In the genomic region with DNA sequence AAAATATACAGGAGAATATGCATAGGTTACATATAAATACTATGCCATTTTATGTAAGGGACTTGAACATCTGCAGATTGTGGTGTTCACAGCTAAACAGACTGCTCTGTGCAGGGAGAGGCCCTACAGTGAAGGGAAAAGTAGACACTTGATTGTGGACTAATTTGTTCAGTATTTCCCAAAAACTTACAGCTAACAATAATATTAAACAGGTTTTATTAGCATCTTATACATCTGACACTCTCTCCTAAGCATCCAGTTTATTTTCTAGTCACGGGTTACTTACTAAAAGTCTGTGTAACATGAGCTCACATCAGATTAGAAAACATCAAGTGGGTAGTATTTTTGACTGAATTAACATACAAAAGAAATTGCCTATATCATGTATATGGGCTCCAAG, we compare ENCODE assay signal across 2 cellular contexts.
TF ChIP-seq lines count a peak whose summit lies in the region.

No MANE protein-coding gene starts in this region.

TF ChIP-seq in HepG2, 621 proteins besides CTCF, POLR2A, EP300 and RAD21 (continued from another document):
- TF ChIP-seq, protein P1, sequence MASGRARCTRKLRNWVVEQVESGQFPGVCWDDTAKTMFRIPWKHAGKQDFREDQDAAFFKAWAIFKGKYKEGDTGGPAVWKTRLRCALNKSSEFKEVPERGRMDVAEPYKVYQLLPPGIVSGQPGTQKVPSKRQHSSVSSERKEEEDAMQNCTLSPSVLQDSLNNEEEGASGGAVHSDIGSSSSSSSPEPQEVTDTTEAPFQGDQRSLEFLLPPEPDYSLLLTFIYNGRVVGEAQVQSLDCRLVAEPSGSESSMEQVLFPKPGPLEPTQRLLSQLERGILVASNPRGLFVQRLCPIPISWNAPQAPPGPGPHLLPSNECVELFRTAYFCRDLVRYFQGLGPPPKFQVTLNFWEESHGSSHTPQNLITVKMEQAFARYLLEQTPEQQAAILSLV (CRISPR knock-in tag; IDR thresholded peaks at IDR 0.05; ENCODE audit: borderline replicate concordance): no peak
- TF ChIP-seq POLR2AphosphoS5 (IDR thresholded peaks at IDR 0.05; ENCODE audit: low read depth, low read length) (0 out of 2 replicates have a peak, but pooled peaks have one; percentile 1), AGO2 (optimal IDR thresholded peaks at IDR 0.05; ENCODE audit: low read depth, low read length) (peak; percentile 61), SRF (IDR thresholded peaks at IDR 0.05; ENCODE audit: low read depth, low read length) (no peak), ZNF737 (CRISPR knock-in tag; IDR thresholded peaks at IDR 0.05; ENCODE audit: borderline replicate concordance) (no peak), SIN3A (IDR thresholded peaks at IDR 0.05; ENCODE audit: borderline replicate concordance, low read depth, low read length) (no peak)
- TF ChIP-seq, protein P2, sequence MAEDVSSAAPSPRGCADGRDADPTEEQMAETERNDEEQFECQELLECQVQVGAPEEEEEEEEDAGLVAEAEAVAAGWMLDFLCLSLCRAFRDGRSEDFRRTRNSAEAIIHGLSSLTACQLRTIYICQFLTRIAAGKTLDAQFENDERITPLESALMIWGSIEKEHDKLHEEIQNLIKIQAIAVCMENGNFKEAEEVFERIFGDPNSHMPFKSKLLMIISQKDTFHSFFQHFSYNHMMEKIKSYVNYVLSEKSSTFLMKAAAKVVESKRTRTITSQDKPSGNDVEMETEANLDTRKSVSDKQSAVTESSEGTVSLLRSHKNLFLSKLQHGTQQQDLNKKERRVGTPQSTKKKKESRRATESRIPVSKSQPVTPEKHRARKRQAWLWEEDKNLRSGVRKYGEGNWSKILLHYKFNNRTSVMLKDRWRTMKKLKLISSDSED (CRISPR knock-in tag; IDR thresholded peaks at IDR 0.05): no peak
- TF ChIP-seq, protein P3, sequence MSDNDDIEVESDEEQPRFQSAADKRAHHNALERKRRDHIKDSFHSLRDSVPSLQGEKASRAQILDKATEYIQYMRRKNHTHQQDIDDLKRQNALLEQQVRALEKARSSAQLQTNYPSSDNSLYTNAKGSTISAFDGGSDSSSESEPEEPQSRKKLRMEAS (IDR thresholded peaks at IDR 0.05): no peak
- TF ChIP-seq, protein P4, sequence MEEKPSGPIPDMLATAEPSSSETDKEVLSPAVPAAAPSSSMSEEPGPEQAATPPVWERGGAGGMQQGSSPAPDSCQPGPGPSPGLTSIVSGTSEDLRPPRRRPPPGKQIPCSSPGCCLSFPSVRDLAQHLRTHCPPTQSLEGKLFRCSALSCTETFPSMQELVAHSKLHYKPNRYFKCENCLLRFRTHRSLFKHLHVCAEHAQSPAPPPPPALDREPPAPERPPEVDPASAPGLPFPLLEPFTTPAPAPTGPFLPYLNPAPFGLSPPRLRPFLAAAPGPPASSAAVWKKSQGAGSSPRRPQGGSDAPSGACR (CRISPR knock-in tag; IDR thresholded peaks at IDR 0.05): no peak
- TF ChIP-seq, protein P5, sequence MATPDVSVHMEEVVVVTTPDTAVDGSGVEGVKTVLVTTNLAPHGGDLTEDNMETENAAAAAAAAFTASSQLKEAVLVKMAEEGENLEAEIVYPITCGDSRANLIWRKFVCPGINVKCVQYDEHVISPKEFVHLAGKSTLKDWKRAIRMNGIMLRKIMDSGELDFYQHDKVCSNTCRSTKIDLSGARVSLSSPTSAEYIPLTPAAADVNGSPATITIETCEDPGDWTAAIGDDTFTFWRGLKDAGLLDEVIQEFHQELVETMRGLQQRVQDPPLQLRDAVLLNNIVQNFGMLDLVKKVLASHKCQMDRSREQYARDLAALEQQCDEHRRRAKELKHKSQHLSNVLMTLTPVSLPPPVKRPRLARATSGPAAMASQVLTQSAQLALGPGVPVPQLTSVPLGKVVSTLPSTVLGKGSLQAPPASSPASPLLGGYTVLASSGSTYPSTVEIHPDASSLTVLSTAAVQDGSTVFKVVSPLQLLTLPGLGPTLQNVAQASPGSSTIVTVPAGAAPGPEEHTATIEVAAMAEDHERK (CRISPR knock-in tag; IDR thresholded peaks at IDR 0.05; ENCODE audit: low read depth): no peak
- TF ChIP-seq, protein P6, sequence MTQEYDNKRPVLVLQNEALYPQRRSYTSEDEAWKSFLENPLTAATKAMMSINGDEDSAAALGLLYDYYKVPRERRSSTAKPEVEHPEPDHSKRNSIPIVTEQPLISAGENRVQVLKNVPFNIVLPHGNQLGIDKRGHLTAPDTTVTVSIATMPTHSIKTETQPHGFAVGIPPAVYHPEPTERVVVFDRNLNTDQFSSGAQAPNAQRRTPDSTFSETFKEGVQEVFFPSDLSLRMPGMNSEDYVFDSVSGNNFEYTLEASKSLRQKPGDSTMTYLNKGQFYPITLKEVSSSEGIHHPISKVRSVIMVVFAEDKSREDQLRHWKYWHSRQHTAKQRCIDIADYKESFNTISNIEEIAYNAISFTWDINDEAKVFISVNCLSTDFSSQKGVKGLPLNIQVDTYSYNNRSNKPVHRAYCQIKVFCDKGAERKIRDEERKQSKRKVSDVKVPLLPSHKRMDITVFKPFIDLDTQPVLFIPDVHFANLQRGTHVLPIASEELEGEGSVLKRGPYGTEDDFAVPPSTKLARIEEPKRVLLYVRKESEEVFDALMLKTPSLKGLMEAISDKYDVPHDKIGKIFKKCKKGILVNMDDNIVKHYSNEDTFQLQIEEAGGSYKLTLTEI (CRISPR knock-in tag; conservative IDR thresholded peaks at IDR 0.05): no peak

TF ChIP-seq in WTC11, 78 proteins besides CTCF, POLR2A, EP300 and RAD21 (continued from another document):
- TF ChIP-seq, protein P7, sequence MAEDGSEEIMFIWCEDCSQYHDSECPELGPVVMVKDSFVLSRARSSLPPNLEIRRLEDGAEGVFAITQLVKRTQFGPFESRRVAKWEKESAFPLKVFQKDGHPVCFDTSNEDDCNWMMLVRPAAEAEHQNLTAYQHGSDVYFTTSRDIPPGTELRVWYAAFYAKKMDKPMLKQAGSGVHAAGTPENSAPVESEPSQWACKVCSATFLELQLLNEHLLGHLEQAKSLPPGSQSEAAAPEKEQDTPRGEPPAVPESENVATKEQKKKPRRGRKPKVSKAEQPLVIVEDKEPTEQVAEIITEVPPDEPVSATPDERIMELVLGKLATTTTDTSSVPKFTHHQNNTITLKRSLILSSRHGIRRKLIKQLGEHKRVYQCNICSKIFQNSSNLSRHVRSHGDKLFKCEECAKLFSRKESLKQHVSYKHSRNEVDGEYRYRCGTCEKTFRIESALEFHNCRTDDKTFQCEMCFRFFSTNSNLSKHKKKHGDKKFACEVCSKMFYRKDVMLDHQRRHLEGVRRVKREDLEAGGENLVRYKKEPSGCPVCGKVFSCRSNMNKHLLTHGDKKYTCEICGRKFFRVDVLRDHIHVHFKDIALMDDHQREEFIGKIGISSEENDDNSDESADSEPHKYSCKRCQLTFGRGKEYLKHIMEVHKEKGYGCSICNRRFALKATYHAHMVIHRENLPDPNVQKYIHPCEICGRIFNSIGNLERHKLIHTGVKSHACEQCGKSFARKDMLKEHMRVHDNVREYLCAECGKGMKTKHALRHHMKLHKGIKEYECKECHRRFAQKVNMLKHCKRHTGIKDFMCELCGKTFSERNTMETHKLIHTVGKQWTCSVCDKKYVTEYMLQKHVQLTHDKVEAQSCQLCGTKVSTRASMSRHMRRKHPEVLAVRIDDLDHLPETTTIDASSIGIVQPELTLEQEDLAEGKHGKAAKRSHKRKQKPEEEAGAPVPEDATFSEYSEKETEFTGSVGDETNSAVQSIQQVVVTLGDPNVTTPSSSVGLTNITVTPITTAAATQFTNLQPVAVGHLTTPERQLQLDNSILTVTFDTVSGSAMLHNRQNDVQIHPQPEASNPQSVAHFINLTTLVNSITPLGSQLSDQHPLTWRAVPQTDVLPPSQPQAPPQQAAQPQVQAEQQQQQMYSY (CRISPR knock-in tag; IDR thresholded peaks at IDR 0.05): no peak
- TF ChIP-seq JUN (CRISPR knock-in tag; IDR thresholded peaks at IDR 0.05) (no peak), JAZF1 (CRISPR knock-in tag; IDR thresholded peaks at IDR 0.05) (no peak), RELA (CRISPR knock-in tag; IDR thresholded peaks at IDR 0.05; ENCODE audit: borderline replicate concordance) (no peak), ZNF671 (CRISPR knock-in tag; IDR thresholded peaks at IDR 0.05) (no peak), ZNF263 (CRISPR knock-in tag; IDR thresholded peaks at IDR 0.05; ENCODE audit: low read depth) (no peak), CBFB (CRISPR knock-in tag; IDR thresholded peaks at IDR 0.05; ENCODE audit: low read depth) (no peak), MXD4 (CRISPR knock-in tag; IDR thresholded peaks at IDR 0.05; ENCODE audit: borderline replicate concordance) (no peak), OVOL2 (CRISPR knock-in tag; IDR thresholded peaks at IDR 0.05; ENCODE audit: borderline replicate concordance) (no peak), TCF7 (CRISPR knock-in tag; IDR thresholded peaks at IDR 0.05; ENCODE audit: low read depth) (no peak), RORB (CRISPR knock-in tag; IDR thresholded peaks at IDR 0.05) (no peak)
- TF ChIP-seq, protein P8, sequence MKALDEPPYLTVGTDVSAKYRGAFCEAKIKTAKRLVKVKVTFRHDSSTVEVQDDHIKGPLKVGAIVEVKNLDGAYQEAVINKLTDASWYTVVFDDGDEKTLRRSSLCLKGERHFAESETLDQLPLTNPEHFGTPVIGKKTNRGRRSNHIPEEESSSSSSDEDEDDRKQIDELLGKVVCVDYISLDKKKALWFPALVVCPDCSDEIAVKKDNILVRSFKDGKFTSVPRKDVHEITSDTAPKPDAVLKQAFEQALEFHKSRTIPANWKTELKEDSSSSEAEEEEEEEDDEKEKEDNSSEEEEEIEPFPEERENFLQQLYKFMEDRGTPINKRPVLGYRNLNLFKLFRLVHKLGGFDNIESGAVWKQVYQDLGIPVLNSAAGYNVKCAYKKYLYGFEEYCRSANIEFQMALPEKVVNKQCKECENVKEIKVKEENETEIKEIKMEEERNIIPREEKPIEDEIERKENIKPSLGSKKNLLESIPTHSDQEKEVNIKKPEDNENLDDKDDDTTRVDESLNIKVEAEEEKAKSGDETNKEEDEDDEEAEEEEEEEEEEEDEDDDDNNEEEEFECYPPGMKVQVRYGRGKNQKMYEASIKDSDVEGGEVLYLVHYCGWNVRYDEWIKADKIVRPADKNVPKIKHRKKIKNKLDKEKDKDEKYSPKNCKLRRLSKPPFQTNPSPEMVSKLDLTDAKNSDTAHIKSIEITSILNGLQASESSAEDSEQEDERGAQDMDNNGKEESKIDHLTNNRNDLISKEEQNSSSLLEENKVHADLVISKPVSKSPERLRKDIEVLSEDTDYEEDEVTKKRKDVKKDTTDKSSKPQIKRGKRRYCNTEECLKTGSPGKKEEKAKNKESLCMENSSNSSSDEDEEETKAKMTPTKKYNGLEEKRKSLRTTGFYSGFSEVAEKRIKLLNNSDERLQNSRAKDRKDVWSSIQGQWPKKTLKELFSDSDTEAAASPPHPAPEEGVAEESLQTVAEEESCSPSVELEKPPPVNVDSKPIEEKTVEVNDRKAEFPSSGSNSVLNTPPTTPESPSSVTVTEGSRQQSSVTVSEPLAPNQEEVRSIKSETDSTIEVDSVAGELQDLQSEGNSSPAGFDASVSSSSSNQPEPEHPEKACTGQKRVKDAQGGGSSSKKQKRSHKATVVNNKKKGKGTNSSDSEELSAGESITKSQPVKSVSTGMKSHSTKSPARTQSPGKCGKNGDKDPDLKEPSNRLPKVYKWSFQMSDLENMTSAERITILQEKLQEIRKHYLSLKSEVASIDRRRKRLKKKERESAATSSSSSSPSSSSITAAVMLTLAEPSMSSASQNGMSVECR (CRISPR knock-in tag; IDR thresholded peaks at IDR 0.05; ENCODE audit: borderline replicate concordance): no peak
